ENCODE assay signal across 8 cellular contexts in genomic region chr3:25687742-25688141, GRCh38.
"Had no signal": no experiment of that assay in that cellular context is flagged by ENCODE, and none has a peak within 500 bp of the region (broad histone marks: within the 10 kb centered on the region; RNA-seq: fewer than 3 reads in every experiment).

No MANE protein-coding gene starts in this region.

- H3K27ac Mint-ChIP-seq: HFFc6, IgD-negative memory B cell had no signal

- H3K9me3 ChIP-seq: HAP-1 had no signal

- DNase-seq: GOT3, H7, HFFc6, KBM-7 had no signal

- H3K36me3 ChIP-seq: HAP-1 had no signal

- H3K9me3 Mint-ChIP-seq: HFFc6, IgD-negative memory B cell had no signal

- H3K4me3 ChIP-seq: HAP-1 had no signal

- H3K4me3 Mint-ChIP-seq: HFFc6, IgD-negative memory B cell had no signal

- ATAC-seq: HCT116, HepG2 had no signal
